Comparison of ENCODE assay signal across 8 cellular contexts in the genomic region with DNA sequence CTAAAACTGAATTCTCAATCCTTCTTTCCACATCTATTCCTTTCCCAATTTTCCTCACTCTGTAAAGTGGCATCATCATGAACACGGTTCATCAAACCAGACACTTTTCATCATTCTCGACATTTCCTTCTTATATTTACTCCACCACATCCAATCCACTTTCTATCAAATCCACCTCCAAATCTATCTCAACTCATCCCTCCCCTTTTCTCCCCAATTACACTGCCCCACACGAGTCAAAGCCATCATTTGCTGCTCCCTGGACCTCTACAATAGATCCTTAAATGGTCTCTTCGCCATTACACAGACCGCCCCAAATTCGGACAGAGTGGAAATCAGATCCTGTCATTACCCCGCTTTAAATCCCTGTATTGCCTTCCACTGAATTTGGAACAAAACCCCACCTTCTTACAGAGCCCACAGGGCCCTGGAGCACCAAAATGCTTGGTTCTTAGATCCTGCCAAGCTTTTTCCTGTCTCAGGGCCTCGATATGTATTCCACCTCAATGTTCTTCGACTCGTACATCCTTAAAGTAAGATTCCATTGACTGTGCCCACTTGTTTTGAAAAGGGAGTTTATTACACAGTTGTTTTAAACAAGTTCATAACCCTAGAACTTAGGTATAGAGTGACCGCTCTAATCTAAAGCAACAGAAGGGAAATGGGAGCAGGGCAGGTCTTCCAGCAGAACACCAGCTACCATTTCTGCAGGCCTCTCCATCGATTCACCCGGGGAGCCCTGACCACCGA. TPM values are rescaled to one million over a fixed set of nuclear protein-coding genes. Genes with fewer than 3 reads are reported as not detected.
A peak's percentile ranks its signal among the peaks of the same experiment; 100 is the strongest.
DNase-seq lines count a peak whose midpoint lies in the region; ATAC-seq lines count a peak whose summit lies in the region.

No MANE protein-coding gene starts in this region.

- peaks cover 4% of the 10 kb centered on the region; the same call in 1 of the 2 replicates for H3K36me3 ChIP-seq in ACC112 (ENCODE audit: insufficient read depth, low read length)
- no peaks in the 10 kb centered on the region; the same call in 1 of the 2 replicates for H3K36me3 ChIP-seq in HAP-1 (replicated peaks)
- H3K36me3 ChIP-seq in iPS-15b (ENCODE audit: control insufficient read depth, insufficient read depth, low read length), result no peaks in the 10 kb centered on the region

- H3K79me2 ChIP-seq in ACC112 (ENCODE audit: control insufficient read depth, insufficient read depth, low read length, unreplicated experiment), result peaks cover 44% of the 10 kb centered on the region

- intact Hi-C loops in activated T-helper 1 cell treated with anti-CD3 and anti-CD28 coated beads, Interleukin-12 subunit alpha, Interleukin-12 subunit beta, Interleukin-2, Interleukin-4 antibody, amounts not matched to agents 30 ng/mL and 10 ng/mL and 1 ng/mL, durations not matched to agents 14 hours and 24 hours and 36 hours (cut with micrococcal nuclease), result loop anchor here (1.0 to 10.0 kb wide), 18 partner anchors 8 to 1678 kb away; a partner anchor contains a TSS

- ATAC-seq in stimulated activated memory B cell treated with anti-CD40 and anti-IgM and Interleukin-4, amounts not matched to agents 10 μg/mL and 1 μg/mL and 100 μg/mL, for 72 hours, result no peak
- ATAC-seq in GM21576 (IDR thresholded peaks at IDR 0.05; ENCODE audit: unreplicated experiment), result no peak

- H3K9ac ChIP-seq in iPS-15b (ENCODE audit: low read depth, low read length), result peak overlapping the region; percentile 90

- H3K4me3 ChIP-seq in ACC112 (ENCODE audit: low read depth, low read length), result peak overlapping the region; percentile 85
- H3K4me3 ChIP-seq in HAP-1, result peak overlapping the region; percentile 76
- H3K4me3 ChIP-seq in iPS-15b (ENCODE audit: low read depth, low read length), result peak overlapping the region; percentile 91

- peak overlapping the region; percentile 97 for H3K4me3 Mint-ChIP-seq in activated T-helper 1 cell treated with anti-CD3 and anti-CD28 coated beads, Interleukin-12 subunit alpha, Interleukin-12 subunit beta, Interleukin-2, Interleukin-4 antibody, amounts not matched to agents 30 ng/mL and 10 ng/mL and 1 ng/mL, durations not matched to agents 14 hours and 24 hours and 36 hours
- peak overlapping the region; percentile 88 for H3K4me3 Mint-ChIP-seq in stimulated activated memory B cell treated with anti-CD40 and anti-IgM and Interleukin-4, amounts not matched to agents 10 μg/mL and 1 μg/mL and 100 μg/mL, for 72 hours

- H3K9me3 ChIP-seq in HAP-1 (peaks cover 12% of the 10 kb centered on the region; the same call in 1 of the 2 replicates), iPS-15b (ENCODE audit: control insufficient read depth, insufficient read depth, low read length) (peaks cover 9% of the 10 kb centered on the region)

- H2AFZ ChIP-seq in ACC112 (ENCODE audit: low read length, unreplicated experiment), result peak overlapping the region; percentile 91

- H3K27me3 Mint-ChIP-seq in activated T-helper 1 cell treated with anti-CD3 and anti-CD28 coated beads, Interleukin-12 subunit alpha, Interleukin-12 subunit beta, Interleukin-2, Interleukin-4 antibody, amounts not matched to agents 30 ng/mL and 10 ng/mL and 1 ng/mL, durations not matched to agents 14 hours and 24 hours and 36 hours (ENCODE audit: insufficient read depth), result no peaks in the 10 kb centered on the region
- H3K27me3 Mint-ChIP-seq in stimulated activated memory B cell treated with anti-CD40 and anti-IgM and Interleukin-4, amounts not matched to agents 10 μg/mL and 1 μg/mL and 100 μg/mL, for 72 hours, result no peaks in the 10 kb centered on the region

- H3K36me3 Mint-ChIP-seq in activated T-helper 1 cell treated with anti-CD3 and anti-CD28 coated beads, Interleukin-12 subunit alpha, Interleukin-12 subunit beta, Interleukin-2, Interleukin-4 antibody, amounts not matched to agents 30 ng/mL and 10 ng/mL and 1 ng/mL, durations not matched to agents 14 hours and 24 hours and 36 hours (ENCODE audit: low read depth), result peaks cover 42% of the 10 kb centered on the region
- peaks cover 21% of the 10 kb centered on the region for H3K36me3 Mint-ChIP-seq in stimulated activated memory B cell treated with anti-CD40 and anti-IgM and Interleukin-4, amounts not matched to agents 10 μg/mL and 1 μg/mL and 100 μg/mL, for 72 hours

- DNase-seq in HAP-1 (ENCODE audit: low spot score in 2 of 2) (peak; percentile 18 to 19), AG20443 (ENCODE audit: low spot score) (no peak), GOT3 (lab: John Stamatoyannopoulos, UW) (no peak)
- DNase-seq in activated T-helper 1 cell treated with anti-CD3 and anti-CD28 coated beads, Interleukin-12 subunit alpha, Interleukin-12 subunit beta, Interleukin-2, Interleukin-4 antibody, amounts not matched to agents 30 ng/mL and 10 ng/mL and 1 ng/mL, durations not matched to agents 14 hours and 24 hours and 36 hours (ENCODE audit: low spot score), result no peak

- H3K9me3 Mint-ChIP-seq in activated T-helper 1 cell treated with anti-CD3 and anti-CD28 coated beads, Interleukin-12 subunit alpha, Interleukin-12 subunit beta, Interleukin-2, Interleukin-4 antibody, amounts not matched to agents 30 ng/mL and 10 ng/mL and 1 ng/mL, durations not matched to agents 14 hours and 24 hours and 36 hours, result peaks cover 19% of the 10 kb centered on the region
- peaks cover 5% of the 10 kb centered on the region for H3K9me3 Mint-ChIP-seq in stimulated activated memory B cell treated with anti-CD40 and anti-IgM and Interleukin-4, amounts not matched to agents 10 μg/mL and 1 μg/mL and 100 μg/mL, for 72 hours

- peaks cover 51% of the 10 kb centered on the region for H3K4me1 Mint-ChIP-seq in activated T-helper 1 cell treated with anti-CD3 and anti-CD28 coated beads, Interleukin-12 subunit alpha, Interleukin-12 subunit beta, Interleukin-2, Interleukin-4 antibody, amounts not matched to agents 30 ng/mL and 10 ng/mL and 1 ng/mL, durations not matched to agents 14 hours and 24 hours and 36 hours (ENCODE audit: low read depth)
- peaks cover 24% of the 10 kb centered on the region for H3K4me1 Mint-ChIP-seq in stimulated activated memory B cell treated with anti-CD40 and anti-IgM and Interleukin-4, amounts not matched to agents 10 μg/mL and 1 μg/mL and 100 μg/mL, for 72 hours

- H3K27ac ChIP-seq in ACC112 (ENCODE audit: low read depth, low read length), result peak overlapping the region; percentile 93

- H3K27me3 ChIP-seq in ACC112 (ENCODE audit: insufficient read depth, low read length), result no peaks in the 10 kb centered on the region
- no peaks in the 10 kb centered on the region for H3K27me3 ChIP-seq in HAP-1 (ENCODE audit: low read depth)
- no peaks in the 10 kb centered on the region for H3K27me3 ChIP-seq in iPS-15b (ENCODE audit: control insufficient read depth, insufficient read depth, low read length)

- H3K4me1 ChIP-seq in ACC112 (ENCODE audit: control insufficient read depth, insufficient read depth, low read length, unreplicated experiment), result peaks cover 9% of the 10 kb centered on the region
- H3K4me1 ChIP-seq in HAP-1, result peaks cover 13% of the 10 kb centered on the region
- peaks cover 14% of the 10 kb centered on the region for H3K4me1 ChIP-seq in iPS-15b (ENCODE audit: control insufficient read depth, insufficient read depth, low read length)

- in situ Hi-C loops in HAP-1 (cut with MboI; ENCODE audit: low sequenced_read_pairs), result no loop called here

- peak overlapping the region; percentile 30 for H3K27ac Mint-ChIP-seq in activated T-helper 1 cell treated with anti-CD3 and anti-CD28 coated beads, Interleukin-12 subunit alpha, Interleukin-12 subunit beta, Interleukin-2, Interleukin-4 antibody, amounts not matched to agents 30 ng/mL and 10 ng/mL and 1 ng/mL, durations not matched to agents 14 hours and 24 hours and 36 hours
- H3K27ac Mint-ChIP-seq in stimulated activated memory B cell treated with anti-CD40 and anti-IgM and Interleukin-4, amounts not matched to agents 10 μg/mL and 1 μg/mL and 100 μg/mL, for 72 hours, result peak overlapping the region; percentile 89

RNA-seq across cellular contexts. Expression of a gene that starts 0.8 kb away (rescaled TPM):
- 74.3 and 74.6 TPM in 2 replicates for total RNA-seq in activated T-helper 1 cell treated with anti-CD3 and anti-CD28 coated beads, Interleukin-12 subunit alpha, Interleukin-12 subunit beta, Interleukin-2, Interleukin-4 antibody, amounts not matched to agents 30 ng/mL and 10 ng/mL and 1 ng/mL, durations not matched to agents 14 hours and 24 hours and 36 hours

Comparison
In these comparisons a context has a peak if more than half of its experiments do, and no peak if none do; other contexts are left out.
1. DNase-seq: peak in HAP-1 (2 of 2); none in activated T-helper 1 cell treated with anti-CD3 and anti-CD28 coated beads, Interleukin-12 subunit alpha, Interleukin-12 subunit beta, Interleukin-2, Interleukin-4 antibody, amounts not matched to agents 30 ng/mL and 10 ng/mL and 1 ng/mL, durations not matched to agents 14 hours and 24 hours and 36 hours (single experiment), AG20443 (single experiment) and GOT3 (single experiment).
2. Peak in every context shown above with its lines, with median percentiles within 50 percentile points of each other: H3K4me3 ChIP-seq.